Comparison of ENCODE assay signal across 16 cellular contexts in genomic region chr3:151839313-151839631, GRCh38. TPM values are rescaled to one million over a fixed set of nuclear protein-coding genes. Genes with fewer than 3 reads are reported as not detected.
DNase-seq lines count a peak whose midpoint lies in the region; ATAC-seq and TF ChIP-seq lines count a peak whose summit lies in the region.
"Had no signal": no experiment of that assay in that cellular context is flagged by ENCODE, and none has a peak within 500 bp of the region (broad histone marks: within the 10 kb centered on the region; RNA-seq: fewer than 3 reads in every experiment).

No MANE protein-coding gene starts in this region.

- no peak overlapping the region for H3K4me3 ChIP-seq in PC-9

- peaks cover 13% of the 10 kb centered on the region; the same call in 1 of the 2 replicates for H3F3A ChIP-seq in PC-9 (ENCODE audit: insufficient read depth, low read depth)

- H3K27ac Mint-ChIP-seq in natural killer cell (no peak overlapping the region), endothelial cell (ENCODE audit: unreplicated experiment) (no peak overlapping the region), MCF 10A (ENCODE audit: low read depth, unreplicated experiment) (no peak overlapping the region)
- no peak overlapping the region for H3K27ac Mint-ChIP-seq in natural killer cell treated with Interleukin-12 subunit alpha and Interleukin-12 subunit beta and Interleukin-15 and Interleukin-18, amount 100 ng/mL, for 72 hours
- H3K27ac Mint-ChIP-seq: activated CD4-positive, alpha-beta T cell treated with anti-CD3 and anti-CD28 coated beads, Interleukin-2, amount 10 ng/mL, durations not matched to agents 7 days and 5 days; nephron progenitor cell had no signal

- intact Hi-C loops in natural killer cell (cut with micrococcal nuclease) (loop anchor here (1.0 to 5.0 kb wide), 4 partner anchors 370 to 682 kb away; no protein-coding TSS in a partner anchor), PC-9 (cut with micrococcal nuclease; ENCODE audit: unreplicated experiment) (loop anchor here (1.0 to 10.0 kb wide), 10 partner anchors 80 to 733 kb away; no protein-coding TSS in a partner anchor), MCF 10A (cut with micrococcal nuclease) (loop anchor here (1.0 to 5.0 kb wide), 7 partner anchors 79 to 672 kb away; no protein-coding TSS in a partner anchor)

- DNase-seq in natural killer cell (no peak), PC-9 (no peak), endothelial cell (ENCODE audit: low spot score) (no peak), glomerular visceral epithelial cell (ENCODE audit: extremely low spot score) (no peak), MCF 10A (ENCODE audit: unreplicated experiment) (no peak)
- DNase-seq in natural killer cell treated with Interleukin-12 subunit alpha and Interleukin-12 subunit beta and Interleukin-15 and Interleukin-18, amount 100 ng/mL, for 72 hours (ENCODE audit: low spot score), result no peak
- DNase-seq: activated gamma-delta T cell, psoas muscle had no signal

- H3K4me1 Mint-ChIP-seq in natural killer cell (no peaks in the 10 kb centered on the region), endothelial cell (ENCODE audit: unreplicated experiment) (peaks cover 13% of the 10 kb centered on the region), MCF 10A (ENCODE audit: insufficient read depth, unreplicated experiment) (peaks cover 9% of the 10 kb centered on the region)
- no peaks in the 10 kb centered on the region for H3K4me1 Mint-ChIP-seq in natural killer cell treated with Interleukin-12 subunit alpha and Interleukin-12 subunit beta and Interleukin-15 and Interleukin-18, amount 100 ng/mL, for 72 hours (ENCODE audit: low read depth in 2 of 2)

- H3K4me2 ChIP-seq in PC-9, result no peak overlapping the region

- BruUV-seq in PC-9 (replicated peaks; lab: Mats Ljungman, UMichigan) (no TSS peak), MCF 10A (replicated peaks; lab: Mats Ljungman, UMichigan) (no TSS peak)

- H3K27me3 Mint-ChIP-seq in natural killer cell (ENCODE audit: low read depth in 2 of 2) (peaks cover 11 to 18% of the 10 kb centered on the region in 2 donors), endothelial cell (ENCODE audit: unreplicated experiment) (no peaks in the 10 kb centered on the region), MCF 10A (ENCODE audit: insufficient read depth, unreplicated experiment) (no peaks in the 10 kb centered on the region)
- peaks cover 5 to 16% of the 10 kb centered on the region in 2 donors for H3K27me3 Mint-ChIP-seq in natural killer cell treated with Interleukin-12 subunit alpha and Interleukin-12 subunit beta and Interleukin-15 and Interleukin-18, amount 100 ng/mL, for 72 hours

- no peaks in the 10 kb centered on the region for H4K20me1 ChIP-seq in PC-9 (ENCODE audit: insufficient read depth)

- ATAC-seq in natural killer cell (no peak), HG03108 (IDR thresholded peaks at IDR 0.05; ENCODE audit: unreplicated experiment) (no peak), HG03432 (IDR thresholded peaks at IDR 0.05; ENCODE audit: unreplicated experiment) (no peak)
- no peak for ATAC-seq in natural killer cell treated with Interleukin-12 subunit alpha and Interleukin-12 subunit beta and Interleukin-15 and Interleukin-18, amount 100 ng/mL, for 72 hours

- H2AFZ ChIP-seq in PC-9, result no peak overlapping the region

- no peaks in the 10 kb centered on the region for H3K9me3 Mint-ChIP-seq in natural killer cell
- no peaks in the 10 kb centered on the region for H3K9me3 Mint-ChIP-seq in natural killer cell treated with Interleukin-12 subunit alpha and Interleukin-12 subunit beta and Interleukin-15 and Interleukin-18, amount 100 ng/mL, for 72 hours
- no peaks in the 10 kb centered on the region for H3K9me3 Mint-ChIP-seq in endothelial cell (ENCODE audit: unreplicated experiment)
- no peaks in the 10 kb centered on the region for H3K9me3 Mint-ChIP-seq in MCF 10A (ENCODE audit: unreplicated experiment)
- H3K9me3 Mint-ChIP-seq: activated CD4-positive, alpha-beta T cell treated with anti-CD3 and anti-CD28 coated beads, Interleukin-2, amount 10 ng/mL, durations not matched to agents 7 days and 5 days; nephron progenitor cell had no signal

- no peaks in the 10 kb centered on the region for H3K27me3 ChIP-seq in PC-9 (ENCODE audit: insufficient read depth, low read depth)
- H3K27me3 ChIP-seq: breast epithelium, gastroesophageal sphincter had no signal

- no peak overlapping the region for H3K27ac ChIP-seq in PC-9
- H3K27ac ChIP-seq: breast epithelium, gastroesophageal sphincter, psoas muscle had no signal

- POLR2A ChIA-PET in PC-9 (lab: Charles Lee; ENCODE audit: unreplicated experiment), result interaction anchor here (0.8 kb wide), 1 partner anchor 165 kb away, joined by 3 read pairs; no protein-coding TSS in a partner anchor
- POLR2A ChIA-PET in MCF 10A (lab: Yijun Ruan, JAX), result interaction anchor here (1.1 to 1.3 kb wide), 3 partner anchors 256 to 399 kb away, joined by 3 to 5 read pairs (median 4); no protein-coding TSS in a partner anchor

- H3K4me1 ChIP-seq in PC-9 (replicated peaks; ENCODE audit: insufficient read depth), result peaks cover 16% of the 10 kb centered on the region
- H3K4me1 ChIP-seq: breast epithelium had no signal

- H3K36me3 Mint-ChIP-seq in natural killer cell (no peaks in the 10 kb centered on the region), endothelial cell (ENCODE audit: low read depth, unreplicated experiment) (no peaks in the 10 kb centered on the region), MCF 10A (ENCODE audit: insufficient read depth, unreplicated experiment) (no peaks in the 10 kb centered on the region)
- H3K36me3 Mint-ChIP-seq in natural killer cell treated with Interleukin-12 subunit alpha and Interleukin-12 subunit beta and Interleukin-15 and Interleukin-18, amount 100 ng/mL, for 72 hours, result no peaks in the 10 kb centered on the region

- no peaks in the 10 kb centered on the region for H3K79me2 ChIP-seq in PC-9 (ENCODE audit: low read depth)

- H3K4me3 Mint-ChIP-seq in natural killer cell (no peak overlapping the region), endothelial cell (ENCODE audit: unreplicated experiment) (no peak overlapping the region), MCF 10A (ENCODE audit: unreplicated experiment) (no peak overlapping the region)
- H3K4me3 Mint-ChIP-seq in natural killer cell treated with Interleukin-12 subunit alpha and Interleukin-12 subunit beta and Interleukin-15 and Interleukin-18, amount 100 ng/mL, for 72 hours, result no peak overlapping the region
- H3K4me3 Mint-ChIP-seq: activated CD4-positive, alpha-beta T cell treated with anti-CD3 and anti-CD28 coated beads, Interleukin-2, amount 10 ng/mL, durations not matched to agents 7 days and 5 days; nephron progenitor cell had no signal

- TF ChIP-seq CTCF in natural killer cell (IDR thresholded peaks at IDR 0.05), result peak; percentile 53
- peak; percentile 35; the same call in 1 of the 2 replicates for TF ChIP-seq CTCF in PC-9 (conservative IDR thresholded peaks at IDR 0.05)
- TF ChIP-seq CTCF in endothelial cell (IDR thresholded peaks at IDR 0.05; ENCODE audit: unreplicated experiment), result peak; percentile 52
- TF ChIP-seq CTCF in MCF 10A (IDR thresholded peaks at IDR 0.05; ENCODE audit: unreplicated experiment), result no peak

- no peaks in the 10 kb centered on the region; the same call in 1 of the 2 replicates for H3K9me2 ChIP-seq in PC-9 (ENCODE audit: insufficient read depth)

- no peaks in the 10 kb centered on the region for H3K36me3 ChIP-seq in PC-9 (ENCODE audit: low read depth)
- H3K36me3 ChIP-seq: breast epithelium, gastroesophageal sphincter had no signal

- H3K9me3 ChIP-seq in PC-9 (ENCODE audit: insufficient read depth, low read depth), result no peaks in the 10 kb centered on the region
- H3K9me3 ChIP-seq: breast epithelium, gastroesophageal sphincter, psoas muscle had no signal

- CTCF ChIA-PET in PC-9 (lab: Charles Lee) (interaction anchor here (0.5 kb wide), 1 partner anchor 217 kb away, joined by 4 read pairs; no protein-coding TSS in a partner anchor), MCF 10A (lab: Yijun Ruan, JAX) (interaction anchor here (0.6 to 3.9 kb wide), 18 partner anchors 11 to 732 kb away, joined by 3 to 74 read pairs (median 4); no protein-coding TSS in a partner anchor)

RNA-seq across cellular contexts. Expression of gene AADAC, which starts 25.4 kb away (rescaled TPM):
- total RNA-seq in natural killer cell (not detected), PC-9 (2021) (2.8 and 4.7 TPM in 2 replicates), endothelial cell (ENCODE audit: unreplicated experiment) (not detected), MCF 10A (2022) (not detected in 2 replicates)
- not detected for total RNA-seq in natural killer cell treated with Interleukin-12 subunit alpha and Interleukin-12 subunit beta and Interleukin-15 and Interleukin-18, amount 100 ng/mL, for 72 hours
- total RNA-seq: activated CD4-positive, alpha-beta T cell treated with anti-CD3 and anti-CD28 coated beads, Interleukin-2, amount 10 ng/mL, durations not matched to agents 7 days and 5 days; dermis blood vessel endothelial cell; LHCN-M2 had no signal

RNA-seq across cellular contexts. Expression of gene SUCNR1, which starts 34.2 kb away (rescaled TPM):
- total RNA-seq in natural killer cell (under 1 TPM in 2 of 3 donors, not detected in 1; 0.19 to 0.23 TPM), PC-9 (2021) (not detected in 2 replicates), endothelial cell (ENCODE audit: unreplicated experiment) (0.05 TPM), MCF 10A (2022) (not detected in 2 replicates)
- total RNA-seq in natural killer cell treated with Interleukin-12 subunit alpha and Interleukin-12 subunit beta and Interleukin-15 and Interleukin-18, amount 100 ng/mL, for 72 hours, result not detected
- total RNA-seq: activated CD4-positive, alpha-beta T cell treated with anti-CD3 and anti-CD28 coated beads, Interleukin-2, amount 10 ng/mL, durations not matched to agents 7 days and 5 days; dermis blood vessel endothelial cell; LHCN-M2 had no signal
